ENCODE assay signal across 18 cellular contexts in genomic region chr11:12762696-12763324, GRCh38.
DNase-seq lines count a peak whose midpoint lies in the region; TF ChIP-seq lines count a peak whose summit lies in the region.
"Had no signal": no experiment of that assay in that cellular context is flagged by ENCODE, and none has a peak within 500 bp of the region (broad histone marks: within the 10 kb centered on the region; RNA-seq: fewer than 3 reads in every experiment).

No MANE protein-coding gene starts in this region.

- H3K4me3 ChIP-seq in esophagus squamous epithelium, result no peak overlapping the region
- H3K4me3 ChIP-seq: colonic mucosa, left lung, Peyer's patch had no signal

- no peak overlapping the region for H3K4me3 Mint-ChIP-seq in mesothelial cell of epicardium
- H3K4me3 Mint-ChIP-seq: activated naive CD4-positive, alpha-beta T cell treated with anti-CD3 and anti-CD28 coated beads for 36 hours; CD4-positive, alpha-beta memory T cell had no signal

- 71 to 79% methylated on average over 4 of the region's 4 CpGs for WGBS in esophagus squamous epithelium, 2 donors

- H3K27me3 Mint-ChIP-seq in mesothelial cell of epicardium (ENCODE audit: low read depth), result no peaks in the 10 kb centered on the region

- intact Hi-C loops in esophagus squamous epithelium (cut with DNase I), result no loop called here

- peaks cover 0 to 31% (median 6%) of the 10 kb centered on the region in 3 donors for H3K36me3 ChIP-seq in esophagus squamous epithelium
- H3K36me3 ChIP-seq: colonic mucosa, left lung, Peyer's patch had no signal

- peak overlapping the region; percentile 96 for H3K27ac Mint-ChIP-seq in mesothelial cell of epicardium
- H3K27ac Mint-ChIP-seq: activated naive CD4-positive, alpha-beta T cell treated with anti-CD3 and anti-CD28 coated beads for 36 hours; CD4-positive, alpha-beta memory T cell had no signal

- no peaks in the 10 kb centered on the region for H3K9me3 Mint-ChIP-seq in mesothelial cell of epicardium
- H3K9me3 Mint-ChIP-seq: activated naive CD4-positive, alpha-beta T cell treated with anti-CD3 and anti-CD28 coated beads for 36 hours; CD4-positive, alpha-beta memory T cell had no signal

- TF ChIP-seq CTCF in mesothelial cell of epicardium (IDR thresholded peaks at IDR 0.05; ENCODE audit: unreplicated experiment), result no peak
- TF ChIP-seq CTCF in esophagus squamous epithelium (IDR thresholded peaks at IDR 0.05), result no peak

- H3K4me1 Mint-ChIP-seq in mesothelial cell of epicardium, result peaks cover 80% of the 10 kb centered on the region
- H3K4me1 Mint-ChIP-seq: CD4-positive, alpha-beta memory T cell had no signal

- DNase-seq in DMS153 (lab: John Stamatoyannopoulos, UW) (peak; percentile 85), NCI-H1105 treated with DMSO at 0.1 percent for 48 hours (lab: John Stamatoyannopoulos, UW) (peak; percentile 100), NCI-H526 treated with DMSO at 0.1 percent for 48 hours (lab: John Stamatoyannopoulos, UW) (peak; percentile 60), mesothelial cell of epicardium (ENCODE audit: low spot score in 2 of 2, unreplicated experiment in 2 of 2) (no peak), cortex of kidney (lab: John Stamatoyannopoulos, UW) (no peak), NCI-H446 treated with DMSO at 0.1 percent for 48 hours (lab: John Stamatoyannopoulos, UW) (no peak), esophagus squamous epithelium (lab: John Stamatoyannopoulos, UW) (no peak)
- no peak for DNase-seq in stimulated activated CD4-positive, alpha-beta T cell treated with anti-CD3 and anti-CD28 coated beads, Interleukin-4, amount 100 ng/mL, for 24 hours
- DNase-seq: activated CD4-positive, alpha-beta T cell treated with anti-CD3 and anti-CD28 coated beads, Interleukin-2, amount 50 U/mL, for 1 hour; activated naive CD4-positive, alpha-beta T cell treated with anti-CD3 and anti-CD28 coated beads for 36 hours; activated T-cell treated with anti-CD3 and anti-CD28 coated beads for 4 hours; CD4-positive, alpha-beta memory T cell; colonic mucosa; foreskin melanocyte; left lung; MM.1S; nucleus accumbens; Peyer's patch had no signal

- H3K9me3 ChIP-seq in esophagus squamous epithelium, result no peaks in the 10 kb centered on the region
- H3K9me3 ChIP-seq: colonic mucosa, left lung, Peyer's patch had no signal

- no peaks in the 10 kb centered on the region for H3K27me3 ChIP-seq in esophagus squamous epithelium
- H3K27me3 ChIP-seq: colonic mucosa, left lung, Peyer's patch had no signal

- peaks cover 0 to 27% (median 3%) of the 10 kb centered on the region in 3 donors for H3K4me1 ChIP-seq in esophagus squamous epithelium
- H3K4me1 ChIP-seq: colonic mucosa, left lung, Peyer's patch had no signal

- TF ChIP-seq POLR2A in esophagus squamous epithelium (IDR thresholded peaks at IDR 0.05), result no peak

- peaks cover 13% of the 10 kb centered on the region for H3K36me3 Mint-ChIP-seq in mesothelial cell of epicardium
- H3K36me3 Mint-ChIP-seq: CD4-positive, alpha-beta memory T cell had no signal

- no peak overlapping the region for H3K27ac ChIP-seq in esophagus squamous epithelium
- H3K27ac ChIP-seq: colonic mucosa, left lung, Peyer's patch had no signal

Comparison
In these comparisons a context has a peak if more than half of its experiments do, and no peak if none do; other contexts are left out.
1. DNase-seq: peak in DMS153 (single experiment), NCI-H1105 treated with DMSO at 0.1 percent for 48 hours (single experiment) and NCI-H526 treated with DMSO at 0.1 percent for 48 hours (single experiment); none in mesothelial cell of epicardium (0 of 2), cortex of kidney (single experiment), NCI-H446 treated with DMSO at 0.1 percent for 48 hours (single experiment), esophagus squamous epithelium (single experiment) and stimulated activated CD4-positive, alpha-beta T cell treated with anti-CD3 and anti-CD28 coated beads, Interleukin-4, amount 100 ng/mL, for 24 hours (single experiment).